ENCODE assay signal across 23 cellular contexts in the genomic region with DNA sequence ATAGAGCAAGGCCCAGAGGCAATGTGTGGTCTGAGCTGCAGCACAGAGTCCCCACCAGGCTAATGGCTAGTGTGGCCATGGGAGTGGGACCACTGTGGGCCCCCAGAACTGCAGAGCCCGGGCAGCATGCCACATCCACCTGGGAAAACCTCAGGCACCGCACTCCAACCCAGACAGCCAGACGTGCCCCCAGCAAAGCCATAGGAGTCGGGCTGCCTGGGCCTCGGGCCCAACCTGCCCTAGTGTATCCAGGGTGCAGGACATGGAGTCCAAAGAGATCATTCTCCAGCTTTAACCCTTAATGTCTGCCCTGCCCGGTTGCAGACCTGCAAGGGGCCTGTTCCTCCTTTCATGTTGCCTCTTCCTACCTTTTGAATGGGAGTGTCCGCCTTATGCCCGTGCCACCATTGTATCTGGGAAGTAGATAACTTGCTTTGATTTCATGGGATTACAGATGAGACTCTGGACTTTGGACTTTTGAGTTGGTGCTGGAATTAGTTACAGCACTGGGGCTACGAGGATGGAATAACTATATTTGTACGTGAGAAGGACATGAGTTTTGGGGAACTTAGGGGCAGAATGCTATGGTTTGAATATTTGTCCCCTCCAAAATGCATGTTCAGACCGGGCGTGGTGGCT.
"Had no signal": no experiment of that assay in that cellular context is flagged by ENCODE, and none has a peak within 500 bp of the region (broad histone marks: within the 10 kb centered on the region; RNA-seq: fewer than 3 reads in every experiment).

No MANE protein-coding gene starts in this region.

- H3K27ac ChIP-seq: heart right ventricle, hepatocyte, left lung, pancreas, prostate gland, sigmoid colon, tibial nerve, uterus had no signal

- H3K79me2 ChIP-seq: hepatocyte had no signal

- H3K27me3 ChIP-seq: heart right ventricle, hepatocyte, left lung, pancreas, sigmoid colon, tibial nerve, uterus had no signal

- ATAC-seq: heart right ventricle; left cardiac atrium; naive thymus-derived CD4-positive, alpha-beta T cell; natural killer cell treated with Interleukin-12 subunit alpha and Interleukin-12 subunit beta and Interleukin-15 and Interleukin-18, amount 100 ng/mL, for 72 hours; pancreas; right cardiac atrium; stimulated activated naive B cell treated with anti-CD40 and anti-IgM and Interleukin-4, amounts not matched to agents 10 μg/mL and 1 μg/mL and 100 μg/mL, for 72 hours; stimulated activated naive CD8-positive, alpha-beta T cell treated with anti-CD3 and anti-CD28 coated beads, Interleukin-15, Interleukin-2, amounts not matched to agents 100 U/mL and 50 U/mL, for 24 hours had no signal

- H2AFZ ChIP-seq: hepatocyte had no signal

- FAIRE-seq: keratinocyte, pancreas had no signal

- H3K9me3 ChIP-seq: heart right ventricle, left lung, pancreas, prostate gland, sigmoid colon, tibial nerve, uterus had no signal

- H3K4me1 ChIP-seq: uterus had no signal

- H3K4me3 ChIP-seq: heart right ventricle, hepatocyte, left lung, lung, pancreas, prostate gland, sigmoid colon, tibial nerve, uterus had no signal

- H3K4me2 ChIP-seq: hepatocyte had no signal

- H3K36me3 ChIP-seq: heart right ventricle, left lung, pancreas, prostate gland, sigmoid colon, tibial nerve, uterus had no signal

- DNase-seq: heart right ventricle; kidney glomerular epithelial cell; left cardiac atrium; mesendoderm; naive thymus-derived CD4-positive, alpha-beta T cell; retina; sigmoid colon; stimulated activated CD4-positive, alpha-beta T cell treated with anti-CD3 and anti-CD28 coated beads, Interleukin-12 subunit alpha, Interleukin-12 subunit beta, amount 100 ng/mL, for 4 hours; stimulated activated CD4-positive, alpha-beta T cell treated with anti-CD3 and anti-CD28 coated beads, Interleukin-15, amount 100 ng/mL, for 24 hours; stimulated activated CD4-positive, alpha-beta T cell treated with anti-CD3 and anti-CD28 coated beads, Interleukin-2, amount 100 ng/mL, for 24 hours; stimulated activated CD4-positive, alpha-beta T cell treated with anti-CD3 and anti-CD28 coated beads, Interleukin-4, amount 100 ng/mL, for 1 hour; stimulated activated naive B cell treated with anti-CD40 and anti-IgM and Interleukin-4, amounts not matched to agents 10 μg/mL and 1 μg/mL and 100 μg/mL, for 72 hours; stimulated activated naive CD8-positive, alpha-beta T cell treated with anti-CD3 and anti-CD28 coated beads, Interleukin-15, Interleukin-2, amounts not matched to agents 100 U/mL and 50 U/mL, for 24 hours; uterus had no signal
